Comparison of ENCODE assay signal across 8 cellular contexts in the genomic region with DNA sequence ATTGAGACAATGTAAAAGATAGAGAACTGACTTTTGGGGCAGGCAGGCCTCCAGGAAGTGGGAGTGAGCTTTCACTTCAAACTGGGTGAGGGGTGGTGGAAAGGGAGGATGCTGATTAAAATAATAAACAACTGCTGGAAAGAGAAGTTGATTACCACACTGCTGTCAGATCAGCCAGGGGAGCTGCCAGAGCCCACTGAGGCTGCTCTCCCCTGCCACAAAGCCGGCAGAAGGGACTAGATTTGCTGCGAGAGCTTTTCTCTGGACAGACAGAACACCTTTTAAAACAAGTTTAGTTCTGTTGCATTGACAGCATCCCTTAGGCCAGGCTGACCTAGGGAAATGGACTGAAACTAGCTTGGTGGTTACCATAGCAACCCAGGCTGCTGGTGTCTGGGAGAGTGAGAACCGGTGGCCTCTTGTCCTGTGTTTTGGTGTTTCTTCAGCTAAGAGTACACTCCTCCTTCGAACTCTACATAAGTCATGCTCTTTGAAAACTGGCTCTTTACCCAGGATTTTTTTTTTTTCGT.
A peak's percentile ranks its signal among the peaks of the same experiment; 100 is the strongest.
DNase-seq lines count a peak whose midpoint lies in the region; ATAC-seq and TF ChIP-seq lines count a peak whose summit lies in the region.

No MANE protein-coding gene starts in this region.

- H3K4me3 Mint-ChIP-seq in CD4-positive, alpha-beta T cell, result peak overlapping the region; percentile 36
- peak overlapping the region; percentile 33 for H3K4me3 Mint-ChIP-seq in activated CD8-positive, alpha-beta T cell treated with anti-CD3 and anti-CD28 coated beads for 36 hours
- H3K4me3 Mint-ChIP-seq in stimulated activated memory B cell treated with anti-CD40 and anti-IgM and Interleukin-4, amounts not matched to agents 10 μg/mL and 1 μg/mL and 100 μg/mL, for 72 hours, result no peak overlapping the region

- CTCF ChIA-PET in CD4-positive, alpha-beta T cell (lab: Charles Lee), result interaction anchor here (0.7 to 0.8 kb wide), 2 partner anchors 58 to 112 kb away, joined by 3 read pairs; no protein-coding TSS in a partner anchor
- CTCF ChIA-PET in activated CD8-positive, alpha-beta T cell treated with anti-CD3 and anti-CD28 coated beads for 36 hours (lab: Charles Lee), result interaction anchor here (1.3 to 6.6 kb wide), 3 partner anchors 10 to 74 kb away, joined by 5 to 34 read pairs (median 5); no protein-coding TSS in a partner anchor

- H3K27me3 ChIP-seq in CD4-positive, alpha-beta T cell (ENCODE audit: control insufficient read depth, insufficient read depth, low read length), result no peaks in the 10 kb centered on the region
- H3K27me3 ChIP-seq in ascending aorta, result no peaks in the 10 kb centered on the region

- no peaks in the 10 kb centered on the region for H3K9me3 ChIP-seq in CD4-positive, alpha-beta T cell (ENCODE audit: control insufficient read depth, low read length)
- H3K9me3 ChIP-seq in ascending aorta, result no peaks in the 10 kb centered on the region

- no peak overlapping the region for H3K4me3 ChIP-seq in ascending aorta

- H3K27ac ChIP-seq in CD4-positive, alpha-beta T cell (ENCODE audit: low read depth, low read length), result peak overlapping the region; percentile 7
- H3K27ac ChIP-seq in ascending aorta, result no peak overlapping the region

- H3K27ac Mint-ChIP-seq in CD4-positive, alpha-beta T cell, result peak overlapping the region; percentile 86
- H3K27ac Mint-ChIP-seq in activated CD8-positive, alpha-beta T cell treated with anti-CD3 and anti-CD28 coated beads for 36 hours, result peak overlapping the region; percentile 82
- H3K27ac Mint-ChIP-seq in stimulated activated memory B cell treated with anti-CD40 and anti-IgM and Interleukin-4, amounts not matched to agents 10 μg/mL and 1 μg/mL and 100 μg/mL, for 72 hours, result peak overlapping the region; percentile 64

- intact Hi-C loops in CD4-positive, alpha-beta T cell (cut with DNase I, micrococcal nuclease), result no loop called here
- intact Hi-C loops in activated CD8-positive, alpha-beta T cell treated with anti-CD3 and anti-CD28 coated beads for 36 hours (cut with micrococcal nuclease), result no loop called here
- intact Hi-C loops in ascending aorta (cut with DNase I), result no loop called here

- POLR2A ChIA-PET in CD4-positive, alpha-beta T cell (lab: Charles Lee), result interaction anchor here (0.6 to 1.5 kb wide), 4 partner anchors 12 to 76 kb away, joined by 3 to 4 read pairs (median 3); no protein-coding TSS in a partner anchor
- POLR2A ChIA-PET in activated CD8-positive, alpha-beta T cell treated with anti-CD3 and anti-CD28 coated beads for 36 hours (lab: Charles Lee), result interaction anchor here (0.6 kb wide), 1 partner anchor 60 kb away, joined by 3 read pairs; no protein-coding TSS in a partner anchor

- peaks cover 0 to 13% of the 10 kb centered on the region in 2 donors for H3K4me1 ChIP-seq in ascending aorta

- H3K27me3 Mint-ChIP-seq in CD4-positive, alpha-beta T cell, result no peaks in the 10 kb centered on the region
- no peaks in the 10 kb centered on the region for H3K27me3 Mint-ChIP-seq in activated CD8-positive, alpha-beta T cell treated with anti-CD3 and anti-CD28 coated beads for 36 hours
- no peaks in the 10 kb centered on the region for H3K27me3 Mint-ChIP-seq in stimulated activated memory B cell treated with anti-CD40 and anti-IgM and Interleukin-4, amounts not matched to agents 10 μg/mL and 1 μg/mL and 100 μg/mL, for 72 hours

- peaks cover 3% of the 10 kb centered on the region for H3K9me3 Mint-ChIP-seq in CD4-positive, alpha-beta T cell
- H3K9me3 Mint-ChIP-seq in activated CD8-positive, alpha-beta T cell treated with anti-CD3 and anti-CD28 coated beads for 36 hours, result no peaks in the 10 kb centered on the region
- H3K9me3 Mint-ChIP-seq in stimulated activated memory B cell treated with anti-CD40 and anti-IgM and Interleukin-4, amounts not matched to agents 10 μg/mL and 1 μg/mL and 100 μg/mL, for 72 hours, result no peaks in the 10 kb centered on the region

- H3K36me3 ChIP-seq in ascending aorta, result no peaks in the 10 kb centered on the region

- peak in 1 of 10 experiments; percentile 0 for DNase-seq in CD4-positive, alpha-beta T cell
- DNase-seq in activated CD8-positive, alpha-beta T cell treated with anti-CD3 and anti-CD28 coated beads for 36 hours, result peak; percentile 20
- DNase-seq in iPS DF 19.7 (ENCODE audit: low read depth, low spot score), result peak; percentile 64
- no peak for DNase-seq in activated CD8-positive, alpha-beta memory T cell treated with anti-CD3 and anti-CD28 coated beads, Interleukin-2, amount 50 U/mL, for 4 hours
- DNase-seq in ascending aorta (ENCODE audit: low spot score in 2 of 2), result no peak

- no peak for TF ChIP-seq CTCF in CD4-positive, alpha-beta T cell (IDR thresholded peaks at IDR 0.05)
- no peak for TF ChIP-seq CTCF in activated CD8-positive, alpha-beta T cell treated with anti-CD3 and anti-CD28 coated beads for 36 hours (IDR thresholded peaks at IDR 0.05)
- TF ChIP-seq CTCF in ascending aorta (IDR thresholded peaks at IDR 0.05), result no peak

- peaks cover 10% of the 10 kb centered on the region for H3K36me3 Mint-ChIP-seq in CD4-positive, alpha-beta T cell (ENCODE audit: low read depth)
- H3K36me3 Mint-ChIP-seq in activated CD8-positive, alpha-beta T cell treated with anti-CD3 and anti-CD28 coated beads for 36 hours (ENCODE audit: low read depth), result no peaks in the 10 kb centered on the region
- peaks cover 13% of the 10 kb centered on the region for H3K36me3 Mint-ChIP-seq in stimulated activated memory B cell treated with anti-CD40 and anti-IgM and Interleukin-4, amounts not matched to agents 10 μg/mL and 1 μg/mL and 100 μg/mL, for 72 hours

- peak; percentile 71 for ATAC-seq in CD4-positive, alpha-beta T cell (ENCODE audit: poor library complexity)
- ATAC-seq in GM19043 (IDR thresholded peaks at IDR 0.05; ENCODE audit: low read depth, unreplicated experiment) (peak; percentile 69), HG03460 (IDR thresholded peaks at IDR 0.05; ENCODE audit: unreplicated experiment) (peak; percentile 76)
- peak; percentile 50 for ATAC-seq in activated CD8-positive, alpha-beta T cell treated with anti-CD3 and anti-CD28 coated beads for 36 hours
- peak; percentile 51 for ATAC-seq in stimulated activated memory B cell treated with anti-CD40 and anti-IgM and Interleukin-4, amounts not matched to agents 10 μg/mL and 1 μg/mL and 100 μg/mL, for 72 hours

- H3K4me1 Mint-ChIP-seq in CD4-positive, alpha-beta T cell (ENCODE audit: low read depth), result peaks cover 88% of the 10 kb centered on the region
- peaks cover 62% of the 10 kb centered on the region for H3K4me1 Mint-ChIP-seq in activated CD8-positive, alpha-beta T cell treated with anti-CD3 and anti-CD28 coated beads for 36 hours (ENCODE audit: low read depth)
- peaks cover 58% of the 10 kb centered on the region for H3K4me1 Mint-ChIP-seq in stimulated activated memory B cell treated with anti-CD40 and anti-IgM and Interleukin-4, amounts not matched to agents 10 μg/mL and 1 μg/mL and 100 μg/mL, for 72 hours

Comparison
In these comparisons a context has a peak if more than half of its experiments do, and no peak if none do; other contexts are left out.
1. DNase-seq: peak in activated CD8-positive, alpha-beta T cell treated with anti-CD3 and anti-CD28 coated beads for 36 hours (single experiment) and iPS DF 19.7 (single experiment); none in activated CD8-positive, alpha-beta memory T cell treated with anti-CD3 and anti-CD28 coated beads, Interleukin-2, amount 50 U/mL, for 4 hours (single experiment) and ascending aorta (0 of 2).
2. Peak in every context shown above with its lines, with median percentiles within 50 percentile points of each other: ATAC-seq and H3K27ac Mint-ChIP-seq.